1 cellular context compared by ENCODE assay signal in the genomic region with DNA sequence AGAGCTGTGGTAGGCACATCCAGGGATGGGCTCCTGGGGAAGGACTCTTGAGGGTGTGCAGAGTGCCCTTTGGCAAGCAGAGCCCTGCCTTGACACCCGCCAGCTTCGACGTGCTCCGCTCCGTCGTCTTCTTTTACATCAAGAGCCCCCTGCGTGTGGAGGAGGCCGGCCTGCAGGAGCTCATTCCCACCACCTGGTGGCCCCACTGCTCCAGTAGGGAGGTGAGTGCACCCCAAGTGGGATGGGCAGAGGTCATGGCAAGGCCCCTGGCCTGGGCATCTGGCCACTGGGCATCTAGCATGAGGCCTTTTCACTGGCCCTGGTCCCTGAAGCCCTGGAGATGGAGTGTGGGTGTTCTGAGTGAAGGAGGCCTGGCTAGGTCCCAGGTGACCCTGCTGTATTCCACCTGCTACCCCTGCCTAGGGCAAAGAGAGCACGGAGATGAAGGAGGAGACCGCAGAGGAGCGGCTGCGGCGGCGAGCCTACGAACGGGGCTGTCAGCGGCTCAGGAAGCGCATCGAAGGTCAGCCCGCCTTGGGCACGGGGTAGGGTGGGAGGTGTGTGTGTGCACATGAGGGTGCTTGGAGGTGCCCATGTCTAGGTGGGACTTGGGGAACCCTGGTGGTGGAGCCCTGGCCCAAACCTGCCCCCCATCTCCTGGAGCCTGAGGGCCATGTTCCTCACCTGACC.
TF ChIP-seq lines count a peak whose summit lies in the region.

No MANE protein-coding gene starts in this region.

TF ChIP-seq in H1, 55 proteins besides CTCF, POLR2A, EP300 and RAD21:
- TF ChIP-seq HDAC6 (IDR thresholded peaks at IDR 0.05; ENCODE audit: low read depth, low read length), result no peak
- 0 out of 2 replicates have a peak, but pooled peaks have one; percentile 47 for TF ChIP-seq RXRA (IDR thresholded peaks at IDR 0.05; ENCODE audit: insufficient read depth, low read depth, low read length)
- no peak for TF ChIP-seq FOSL1 (IDR thresholded peaks at IDR 0.05; ENCODE audit: insufficient read depth, low read depth, low read length)
- no peak for TF ChIP-seq EZH2 (IDR thresholded peaks at IDR 0.05; ENCODE audit: low read depth, low read length, severe bottlenecking)
- TF ChIP-seq TEAD4 (IDR thresholded peaks at IDR 0.05; ENCODE audit: low read depth, low read length), result peak; percentile 89
- TF ChIP-seq BCL11A (IDR thresholded peaks at IDR 0.05; ENCODE audit: low read depth in 2 of 2, low read length in 2 of 2), result no peak
- TF ChIP-seq RBBP5 (IDR thresholded peaks at IDR 0.05; ENCODE audit: borderline replicate concordance, low read depth, low read length), result no peak
- TF ChIP-seq GABPA (IDR thresholded peaks at IDR 0.05; ENCODE audit: borderline replicate concordance, insufficient read depth, low read length), result no peak
- no peak for TF ChIP-seq CHD1 (IDR thresholded peaks at IDR 0.05; ENCODE audit: low read depth, low read length)
- no peak for TF ChIP-seq CTBP2 (IDR thresholded peaks at IDR 0.05; ENCODE audit: borderline replicate concordance, insufficient read depth, insufficient read length, low read length)
- TF ChIP-seq SIN3A (conservative IDR thresholded peaks at IDR 0.05 in 1 of 2, IDR thresholded peaks at IDR 0.05 in 1 of 2; ENCODE audit: low read depth in 1 of 2, low read length in 2 of 2), result no peak
- TF ChIP-seq SP1 (IDR thresholded peaks at IDR 0.05; ENCODE audit: low read depth, low read length), result no peak
- TF ChIP-seq TAF7 (optimal IDR thresholded peaks at IDR 0.05; ENCODE audit: borderline replicate concordance, low read depth, low read length), result no peak
- TF ChIP-seq ZNF274 (IDR thresholded peaks at IDR 0.05; ENCODE audit: borderline replicate concordance, extremely low read depth, low read length), result no peak
